ENCODE assay signal across 30 cellular contexts in genomic region chr17:79117905-79118487, GRCh38.
"Had no signal": no experiment of that assay in that cellular context is flagged by ENCODE, and none has a peak within 500 bp of the region (broad histone marks: within the 10 kb centered on the region; RNA-seq: fewer than 3 reads in every experiment).

No MANE protein-coding gene starts in this region.

- H3K36me3 ChIP-seq: adrenal gland, breast epithelium, MG63, SJSA1 had no signal

- ATAC-seq: activated CD8-positive, alpha-beta T cell treated with anti-CD3 and anti-CD28 coated beads for 36 hours; activated naive CD4-positive, alpha-beta T cell treated with anti-CD3 and anti-CD28 coated beads, Interleukin-2, amount 50 U/mL, for 72 hours; body of pancreas; Panc1 had no signal

- H3K9me3 ChIP-seq: adrenal gland, body of pancreas, breast epithelium, MG63, SJSA1, SK-N-SH had no signal

- H3K9ac ChIP-seq: SK-N-SH had no signal

- H3K4me3 ChIP-seq: adrenal gland, body of pancreas, breast epithelium, MG63, SJSA1 had no signal

- H3K4me2 ChIP-seq: SK-N-SH had no signal

- DNase-seq: activated CD4-positive, alpha-beta T cell treated with anti-CD3 and anti-CD28 coated beads, Interleukin-2, amount 10 ng/mL, durations not matched to agents 24 days and 14 days; activated CD4-positive, alpha-beta T cell treated with anti-CD3 and anti-CD28 coated beads, Interleukin-2, amount 50 U/mL, for 4 hours; activated CD8-positive, alpha-beta T cell treated with anti-CD3 and anti-CD28 coated beads for 36 hours; activated gamma-delta T cell; activated naive CD4-positive, alpha-beta T cell treated with Interleukin-2 at 50 U/mL for 16 hours; activated T-cell treated with anti-CD3 and anti-CD28 coated beads, Interleukin-2, amount 50 U/mL, for 24 hours; adrenal gland; body of pancreas; cerebellar nuclear complex; Kasumi-1; KG1; MG63; NCI-H1048; NCI-H1105 treated with DMSO at 0.1 percent for 48 hours; NCI-H1436; NCI-H1694; NCI-H2029; NCI-H2171; NCI-H510A; NCI-H526; NCI-H748 treated with DMSO at 0.1 percent for 48 hours; NK-92 treated with Interleukin-12 subunit alpha and Interleukin-12 subunit beta, amount 100 ng/mL, for 24 hours; SHP77 treated with DMSO at 0.1 percent for 48 hours; SK-N-SH had no signal

- H3K4me1 ChIP-seq: adrenal gland, breast epithelium, SJSA1 had no signal

- FAIRE-seq: astrocyte, TTC549 had no signal

- H3K27me3 ChIP-seq: body of pancreas had no signal

- H3K27ac ChIP-seq: adrenal gland, body of pancreas, breast epithelium, SJSA1 had no signal
